In the genomic region with DNA sequence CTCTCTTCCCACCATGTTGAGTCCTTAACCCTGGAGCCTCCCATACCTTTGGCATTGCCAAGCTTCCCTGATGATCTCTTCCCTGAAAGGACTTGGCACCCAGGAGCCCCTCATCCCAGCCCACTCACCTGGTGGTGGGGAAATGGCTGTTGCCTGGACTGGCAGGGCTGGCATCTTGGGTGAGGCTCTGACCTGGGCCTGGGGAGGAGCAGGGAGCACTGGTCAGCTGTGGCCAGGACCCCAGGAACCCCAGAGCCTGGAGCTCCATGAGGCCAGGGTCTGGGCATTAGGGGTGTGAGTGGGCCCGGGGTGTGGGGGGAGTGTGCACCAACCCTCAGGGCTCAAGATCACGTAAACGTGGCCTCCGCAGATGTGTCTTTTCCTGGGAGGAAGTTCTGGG, we compare ENCODE assay signal across 1 cellular context.
A peak's percentile ranks its signal among the peaks of the same experiment; 100 is the strongest.
TF ChIP-seq lines count a peak whose summit lies in the region.

No MANE protein-coding gene starts in this region.

TF ChIP-seq in HepG2, 621 proteins besides CTCF, POLR2A, EP300 and RAD21:
- TF ChIP-seq ARID4A (CRISPR knock-in tag; IDR thresholded peaks at IDR 0.05; ENCODE audit: borderline replicate concordance) = 0 out of 2 replicates have a peak, but pooled peaks have one; percentile 26
- no peak for TF ChIP-seq AHR (CRISPR knock-in tag; IDR thresholded peaks at IDR 0.05)
- TF ChIP-seq ZNF776 (CRISPR knock-in tag; IDR thresholded peaks at IDR 0.05) = no peak
- TF ChIP-seq ZSCAN30 (CRISPR knock-in tag; IDR thresholded peaks at IDR 0.05) = no peak
- no peak for TF ChIP-seq HMG20B (CRISPR knock-in tag; conservative IDR thresholded peaks at IDR 0.05)
- TF ChIP-seq ELF3 (CRISPR knock-in tag; IDR thresholded peaks at IDR 0.05) = no peak
